26 cellular contexts compared by ENCODE assay signal in genomic region chr13:27415116-27415515, GRCh38. TPM values are rescaled to one million over a fixed set of nuclear protein-coding genes. Genes with fewer than 3 reads are reported as not detected.
DNase-seq lines count a peak whose midpoint lies in the region; ATAC-seq and TF ChIP-seq lines count a peak whose summit lies in the region.
"Had no signal": no experiment of that assay in that cellular context is flagged by ENCODE, and none has a peak within 500 bp of the region (broad histone marks: within the 10 kb centered on the region; RNA-seq: fewer than 3 reads in every experiment).

No MANE protein-coding gene starts in this region.

- 0 out of 2 replicates have a peak, but pooled peaks cover 3% of the 10 kb centered on the region for H3K9me2 ChIP-seq in GM23338 (ENCODE audit: insufficient read depth)

- no peaks in the 10 kb centered on the region for H3K79me2 ChIP-seq in mammary epithelial cell (ENCODE audit: insufficient read depth, low read length)
- no peaks in the 10 kb centered on the region for H3K79me2 ChIP-seq in GM23338 (replicated peaks; ENCODE audit: insufficient read depth)
- H3K79me2 ChIP-seq: parathyroid adenoma had no signal

- H3K4me2 ChIP-seq in BLaER1 treated with 17β-estradiol and CSF1 and Interleukin-3, amounts not matched to agents 10 nM and 100 nM: peak overlapping the region; percentile 0 to 87 (median 55); a peak in 20 of 22 replicates
- H3K4me2 ChIP-seq in mammary epithelial cell (ENCODE audit: insufficient read depth, low read depth, low read length) (no peak overlapping the region), GM23338 (no peak overlapping the region)
- H3K4me2 ChIP-seq: PC-9 had no signal

- no peak overlapping the region for H3K27ac Mint-ChIP-seq in GM23338
- H3K27ac Mint-ChIP-seq: H9 had no signal

- no peaks in the 10 kb centered on the region for H3K4me1 Mint-ChIP-seq in GM23338
- H3K4me1 Mint-ChIP-seq: H9 had no signal

- H3K4me1 ChIP-seq in BLaER1 treated with 17β-estradiol and CSF1 and Interleukin-3, amounts not matched to agents 10 nM and 100 nM: peaks cover 8 to 34% (median 19%) of the 10 kb centered on the region in 10 experiments; a peak in 18 of 20 replicates
- H3K4me1 ChIP-seq in left ventricle myocardium inferior (peaks cover 13% of the 10 kb centered on the region), mammary epithelial cell (ENCODE audit: insufficient read depth, low read length) (peaks cover 5% of the 10 kb centered on the region), GM23338 (ENCODE audit: insufficient read depth) (no peaks in the 10 kb centered on the region)
- H3K4me1 ChIP-seq: parathyroid adenoma, right lobe of liver had no signal

- H2AFZ ChIP-seq in mammary epithelial cell (ENCODE audit: low read depth, low read length): no peak overlapping the region
- H2AFZ ChIP-seq in GM23338: no peak overlapping the region
- H2AFZ ChIP-seq: parathyroid adenoma, PC-9 had no signal

- no peaks in the 10 kb centered on the region for H3F3A ChIP-seq in GM23338 (replicated peaks; ENCODE audit: low read depth)

- TF ChIP-seq CTCF in left ventricle myocardium inferior (IDR thresholded peaks at IDR 0.05; ENCODE audit: borderline replicate concordance) (no peak), mammary epithelial cell (conservative IDR thresholded peaks at IDR 0.05 in 1 of 2, IDR thresholded peaks at IDR 0.05 in 1 of 2; ENCODE audit: extremely low read depth in 1 of 2, insufficient read depth in 1 of 2, low read depth in 1 of 2, low read length in 2 of 2) (no peak), GM23338 (conservative IDR thresholded peaks at IDR 0.05; ENCODE audit: low read depth in 2 of 2) (no peak)

- H3K4me3 Mint-ChIP-seq in GM23338: no peak overlapping the region
- H3K4me3 Mint-ChIP-seq: H9, neural crest cell had no signal

- ATAC-seq in sciatic nerve (peak; percentile 46), GM18520 (IDR thresholded peaks at IDR 0.05; ENCODE audit: unreplicated experiment) (no peak), GM23338 (no peak)
- ATAC-seq: right lobe of liver had no signal

- dilution Hi-C loops in mammary epithelial cell (cut with HindIII; ENCODE audit: low sequenced_read_pairs): no loop called here

- CTCF ChIA-PET in mammary epithelial cell (lab: Charles Lee; ENCODE audit: low non-redundant PET): no interaction called here

- in situ Hi-C loops in mammary epithelial cell (cut with MboI; ENCODE audit: low sequenced_read_pairs in 2 of 2): no loop called here

- H3K4me3 ChIP-seq in BLaER1 treated with 17β-estradiol and CSF1 and Interleukin-3, amounts not matched to agents 10 nM and 100 nM: no peak overlapping the region
- no peak overlapping the region for H3K4me3 ChIP-seq in left ventricle myocardium inferior
- no peak overlapping the region for H3K4me3 ChIP-seq in mammary epithelial cell (replicated peaks in 1 of 3; ENCODE audit: insufficient read depth in 1 of 3, low read depth in 2 of 3, low read length in 3 of 3)
- no peak overlapping the region for H3K4me3 ChIP-seq in GM23338
- H3K4me3 ChIP-seq: dorsolateral prefrontal cortex, PC-9, right lobe of liver had no signal

- no peaks in the 10 kb centered on the region for H4K20me1 ChIP-seq in BLaER1 treated with 17β-estradiol and CSF1 and Interleukin-3, amounts not matched to agents 10 nM and 100 nM
- H4K20me1 ChIP-seq in mammary epithelial cell (ENCODE audit: insufficient read depth, low read length): no peaks in the 10 kb centered on the region
- H4K20me1 ChIP-seq in GM23338 (replicated peaks; ENCODE audit: insufficient read depth): no peaks in the 10 kb centered on the region

- peaks cover 0 to 6% (median 0%) of the 10 kb centered on the region in 11 experiments; a peak in 4 of 22 replicates for H3K9me3 ChIP-seq in BLaER1 treated with 17β-estradiol and CSF1 and Interleukin-3, amounts not matched to agents 10 nM and 100 nM (replicated peaks in 1 of 11)
- H3K9me3 ChIP-seq in left ventricle myocardium inferior (replicated peaks) (no peaks in the 10 kb centered on the region), mammary epithelial cell (replicated peaks; ENCODE audit: insufficient read depth, low read length) (no peaks in the 10 kb centered on the region)
- H3K9me3 ChIP-seq: BE2C, right lobe of liver had no signal

- intact Hi-C loops in left ventricle myocardium inferior (cut with micrococcal nuclease) (no loop called here), sciatic nerve (cut with DNase I) (no loop called here), mammary epithelial cell (cut with micrococcal nuclease) (no loop called here)

- H3K36me3 Mint-ChIP-seq in GM23338 (ENCODE audit: low read depth): no peaks in the 10 kb centered on the region

- peaks cover 4% of the 10 kb centered on the region for H3K27me3 Mint-ChIP-seq in GM23338 (ENCODE audit: insufficient read depth, low read depth, poor library complexity)

- 100% methylated on average over 1 of the region's 1 CpG for WGBS in mammary epithelial cell (ENCODE audit: low coverage, missing lambda C conversion rate)

- H3K9ac ChIP-seq in BLaER1 treated with 17β-estradiol and CSF1 and Interleukin-3, amounts not matched to agents 10 nM and 100 nM: no peak overlapping the region
- no peak overlapping the region for H3K9ac ChIP-seq in mammary epithelial cell (ENCODE audit: insufficient read depth, low read length)
- H3K9ac ChIP-seq: parathyroid adenoma had no signal

- DNase-seq in NCI-H524 (lab: John Stamatoyannopoulos, UW): peak; percentile 32 to 46
- no peak for DNase-seq in left ventricle myocardium inferior
- no peak for DNase-seq in sciatic nerve (ENCODE audit: low spot score)
- no peak for DNase-seq in mammary epithelial cell
- no peak for DNase-seq in NCI-H1417 (lab: John Stamatoyannopoulos, UW)
- no peak for DNase-seq in GM23338 (ENCODE audit: low spot score)
- DNase-seq: activated CD4-positive, alpha-beta T cell treated with anti-CD3 and anti-CD28 coated beads for 4 hours; activated CD8-positive, alpha-beta memory T cell treated with anti-CD3 and anti-CD28 coated beads for 24 hours; activated gamma-delta T cell; activated T-cell treated with anti-CD3 and anti-CD28 coated beads, Interleukin-2, amount 50 U/mL, for 1 hour; BE2C; dorsolateral prefrontal cortex; GF-D8; H9; IMR-90; NCI-H446 treated with DMSO at 0.1 percent for 48 hours; PC-9; right lobe of liver; SHP77; stimulated activated CD4-positive, alpha-beta T cell treated with anti-CD3 and anti-CD28 coated beads, Interleukin-15, amount 100 ng/mL, for 24 hours; stimulated activated naive CD4-positive, alpha-beta T cell treated with Interleukin-2 at 50 U/mL for 16 hours had no signal

- H3K36me3 ChIP-seq in BLaER1 treated with 17β-estradiol and CSF1 and Interleukin-3, amounts not matched to agents 10 nM and 100 nM: no peaks in the 10 kb centered on the region
- H3K36me3 ChIP-seq in left ventricle myocardium inferior: no peaks in the 10 kb centered on the region
- no peaks in the 10 kb centered on the region for H3K36me3 ChIP-seq in mammary epithelial cell (ENCODE audit: insufficient read depth, low read length)
- no peaks in the 10 kb centered on the region for H3K36me3 ChIP-seq in GM23338 (ENCODE audit: insufficient read depth)
- H3K36me3 ChIP-seq: BE2C, right lobe of liver had no signal

- no TSS peak for BruUV-seq in mammary epithelial cell (replicated peaks; lab: Mats Ljungman, UMichigan)

- H3K27me3 ChIP-seq in BLaER1 treated with 17β-estradiol and CSF1 and Interleukin-3, amounts not matched to agents 10 nM and 100 nM: no peaks in the 10 kb centered on the region
- peaks cover 23% of the 10 kb centered on the region for H3K27me3 ChIP-seq in left ventricle myocardium inferior (ENCODE audit: low read depth)
- no peaks in the 10 kb centered on the region for H3K27me3 ChIP-seq in mammary epithelial cell (ENCODE audit: insufficient read depth, low read length)
- no peaks in the 10 kb centered on the region for H3K27me3 ChIP-seq in GM23338 (ENCODE audit: insufficient read depth)
- H3K27me3 ChIP-seq: BE2C, right lobe of liver had no signal

- H3K9me3 Mint-ChIP-seq in GM23338: no peaks in the 10 kb centered on the region

- peak overlapping the region in 6 of 11 experiments; percentile 21 to 54 (median 44); a peak in 11 of 22 replicates for H3K27ac ChIP-seq in BLaER1 treated with 17β-estradiol and CSF1 and Interleukin-3, amounts not matched to agents 10 nM and 100 nM
- H3K27ac ChIP-seq in left ventricle myocardium inferior (replicated peaks) (peak overlapping the region; percentile 40), mammary epithelial cell (ENCODE audit: insufficient read depth, low read depth, low read length) (no peak overlapping the region), GM23338 (ENCODE audit: low read depth) (no peak overlapping the region)
- H3K27ac ChIP-seq: parathyroid adenoma, PC-9, right lobe of liver, VCaP had no signal

TF ChIP-seq in GM23338, 12 proteins besides CTCF, POLR2A, EP300 and RAD21 (continues in another document):
- TF ChIP-seq STAT1 (IDR thresholded peaks at IDR 0.05; ENCODE audit: unreplicated experiment): no peak

RNA-seq across cellular contexts. Expression of gene GTF3A, which starts 9.3 kb away (rescaled TPM):
- total RNA-seq in left ventricle myocardium inferior: 176 TPM
- 52.2 TPM for total RNA-seq in sciatic nerve
- 10 to 100 TPM; 62.0 to 69.3 TPM for total RNA-seq in mammary epithelial cell
- 83.1 TPM for polyA plus RNA-seq in mammary epithelial cell
- polyA minus RNA-seq in mammary epithelial cell: 24.3 TPM
- 109 and 206 TPM in 2 replicates for total RNA-seq in GM23338 (2014; rRNA removed; shearing (Covaris generic))
- 174 and 190 TPM in 2 replicates for polyA plus RNA-seq in GM23338 (2016; fragmentation: Nextera tagmentation; extraction: Ambion mirVana)

RNA-seq across cellular contexts. Expression of gene MTIF3, which starts 35.2 kb away (rescaled TPM):
- total RNA-seq in left ventricle myocardium inferior (140 TPM), sciatic nerve (45.5 TPM), mammary epithelial cell (10 to 100 TPM; 32.2 to 35.5 TPM)
- polyA plus RNA-seq in mammary epithelial cell (41.7 TPM), GM23338 (2016; fragmentation: Nextera tagmentation; extraction: Ambion mirVana) (148 and 152 TPM in 2 replicates)
- polyA minus RNA-seq in mammary epithelial cell: 21.4 TPM
- total RNA-seq in GM23338 (2014; rRNA removed; shearing (Covaris generic)): 33.0 and 47.2 TPM in 2 replicates

Comparison
In these comparisons a context has a peak if more than half of its experiments do, and no peak if none do; other contexts are left out.
1. H3K27ac ChIP-seq: peak in BLaER1 treated with 17β-estradiol and CSF1 and Interleukin-3, amounts not matched to agents 10 nM and 100 nM (6 of 11) and left ventricle myocardium inferior (single experiment); none in mammary epithelial cell (single experiment) and GM23338 (single experiment).
2. H3K4me2 ChIP-seq: peak in BLaER1 treated with 17β-estradiol and CSF1 and Interleukin-3, amounts not matched to agents 10 nM and 100 nM (11 of 11); none in mammary epithelial cell (single experiment) and GM23338 (single experiment).
3. DNase-seq: peak in NCI-H524 (2 of 2); none in left ventricle myocardium inferior (single experiment), sciatic nerve (single experiment), mammary epithelial cell (single experiment), NCI-H1417 (0 of 3) and GM23338 (single experiment).